ENCODE assay signal across 19 cellular contexts in genomic region chr11:20374746-20375305, GRCh38. TPM values are rescaled to one million over a fixed set of nuclear protein-coding genes. Genes with fewer than 3 reads are reported as not detected.
DNase-seq lines count a peak whose midpoint lies in the region; ATAC-seq and TF ChIP-seq lines count a peak whose summit lies in the region.
"Had no signal": no experiment of that assay in that cellular context is flagged by ENCODE, and none has a peak within 500 bp of the region (broad histone marks: within the 10 kb centered on the region; RNA-seq: fewer than 3 reads in every experiment).

No MANE protein-coding gene starts in this region.

- H3K27ac ChIP-seq in breast epithelium (no peak overlapping the region), Peyer's patch (peak overlapping the region in 2 of 4 donors; percentile 20 to 71)
- H3K27ac ChIP-seq: coronary artery, SK-N-MC, thoracic aorta, VCaP had no signal

- H3K36me3 ChIP-seq in breast epithelium (no peaks in the 10 kb centered on the region), Peyer's patch (peaks cover 0 to 67% (median 0%) of the 10 kb centered on the region in 3 donors)

- no peak overlapping the region for H3K4me3 ChIP-seq in breast epithelium
- no peak overlapping the region for H3K4me3 ChIP-seq in Peyer's patch
- H3K4me3 ChIP-seq in epithelial cell of esophagus (ENCODE audit: low read length): no peak overlapping the region
- H3K4me3 ChIP-seq: coronary artery, GM23338, SK-N-MC, thoracic aorta had no signal

- intact Hi-C loops in MCF 10A (cut with micrococcal nuclease): no loop called here
- intact Hi-C loops in breast epithelium (cut with DNase I; ENCODE audit: low total_unique reads): no loop called here

- DNase-seq in MCF 10A (ENCODE audit: unreplicated experiment): peak; percentile 41
- no peak for DNase-seq in breast epithelium (ENCODE audit: low spot score in 2 of 2)
- DNase-seq in Peyer's patch: peak in 2 of 3 donors; percentile 63 to 70
- DNase-seq in epithelial cell of esophagus (ENCODE audit: low read depth): peak; percentile 39
- no peak for DNase-seq in stimulated activated naive B cell treated with anti-CD40 and anti-IgM and Interleukin-4, amounts not matched to agents 10 μg/mL and 1 μg/mL and 100 μg/mL, for 72 hours
- DNase-seq in HPDE6-E6E7 (ENCODE audit: extremely low spot score): no peak
- DNase-seq: activated gamma-delta T cell treated with Interleukin-2 at 50 U/mL for 16 hours; KBM-7; left ventricle myocardium superior; NCI-H1092; NCI-H526; stimulated activated CD4-positive, alpha-beta T cell treated with anti-CD3 and anti-CD28 coated beads, Interleukin-4, amount 100 ng/mL, for 24 hours had no signal

- no peaks in the 10 kb centered on the region for H3K4me1 ChIP-seq in breast epithelium
- peaks cover 0 to 14% (median 0%) of the 10 kb centered on the region in 4 donors for H3K4me1 ChIP-seq in Peyer's patch

- H3K27me3 ChIP-seq in breast epithelium (no peaks in the 10 kb centered on the region), Peyer's patch (no peaks in the 10 kb centered on the region)

- H3K27me3 Mint-ChIP-seq in MCF 10A (ENCODE audit: insufficient read depth, unreplicated experiment): no peaks in the 10 kb centered on the region
- H3K27me3 Mint-ChIP-seq in stimulated activated naive B cell treated with anti-CD40 and anti-IgM and Interleukin-4, amounts not matched to agents 10 μg/mL and 1 μg/mL and 100 μg/mL, for 72 hours: no peaks in the 10 kb centered on the region

- no peaks in the 10 kb centered on the region for H3K9me3 Mint-ChIP-seq in MCF 10A (ENCODE audit: unreplicated experiment)
- no peaks in the 10 kb centered on the region for H3K9me3 Mint-ChIP-seq in stimulated activated naive B cell treated with anti-CD40 and anti-IgM and Interleukin-4, amounts not matched to agents 10 μg/mL and 1 μg/mL and 100 μg/mL, for 72 hours
- H3K9me3 Mint-ChIP-seq: GM23338 had no signal

- H3K27ac Mint-ChIP-seq in MCF 10A (ENCODE audit: low read depth, unreplicated experiment): peak overlapping the region; percentile 92
- peak overlapping the region; percentile 22 for H3K27ac Mint-ChIP-seq in stimulated activated naive B cell treated with anti-CD40 and anti-IgM and Interleukin-4, amounts not matched to agents 10 μg/mL and 1 μg/mL and 100 μg/mL, for 72 hours
- H3K27ac Mint-ChIP-seq: GM23338 had no signal

- no peak overlapping the region for H3K4me3 Mint-ChIP-seq in MCF 10A (ENCODE audit: unreplicated experiment)
- H3K4me3 Mint-ChIP-seq in stimulated activated naive B cell treated with anti-CD40 and anti-IgM and Interleukin-4, amounts not matched to agents 10 μg/mL and 1 μg/mL and 100 μg/mL, for 72 hours: no peak overlapping the region
- H3K4me3 Mint-ChIP-seq: GM23338 had no signal

- POLR2A ChIA-PET in MCF 10A (lab: Yijun Ruan, JAX): interaction anchor here (0.7 to 1.5 kb wide), 3 partner anchors 10 to 14 kb away, joined by 3 to 12 read pairs (median 5); partner anchors contain the start of gene HTATIP2

- H3K36me3 Mint-ChIP-seq in MCF 10A (ENCODE audit: insufficient read depth, unreplicated experiment): peaks cover 52% of the 10 kb centered on the region
- H3K36me3 Mint-ChIP-seq in stimulated activated naive B cell treated with anti-CD40 and anti-IgM and Interleukin-4, amounts not matched to agents 10 μg/mL and 1 μg/mL and 100 μg/mL, for 72 hours: peaks cover 41 to 50% of the 10 kb centered on the region in 2 donors

- no peak for TF ChIP-seq POLR2A in breast epithelium (IDR thresholded peaks at IDR 0.05)
- TF ChIP-seq POLR2A in Peyer's patch (IDR thresholded peaks at IDR 0.05): no peak

- no peak for TF ChIP-seq CTCF in MCF 10A (IDR thresholded peaks at IDR 0.05; ENCODE audit: unreplicated experiment)
- no peak for TF ChIP-seq CTCF in breast epithelium (IDR thresholded peaks at IDR 0.05)
- no peak for TF ChIP-seq CTCF in Peyer's patch (IDR thresholded peaks at IDR 0.05)
- TF ChIP-seq CTCF in epithelial cell of esophagus (IDR thresholded peaks at IDR 0.05; ENCODE audit: insufficient read depth, low read depth, low read length, missing control alignments): no peak

- H3K9me3 ChIP-seq in breast epithelium (no peaks in the 10 kb centered on the region), Peyer's patch (no peaks in the 10 kb centered on the region)
- H3K9me3 ChIP-seq: thoracic aorta had no signal

- peaks cover 15% of the 10 kb centered on the region for H3K4me1 Mint-ChIP-seq in MCF 10A (ENCODE audit: insufficient read depth, unreplicated experiment)
- peaks cover 7 to 12% of the 10 kb centered on the region in 2 donors for H3K4me1 Mint-ChIP-seq in stimulated activated naive B cell treated with anti-CD40 and anti-IgM and Interleukin-4, amounts not matched to agents 10 μg/mL and 1 μg/mL and 100 μg/mL, for 72 hours

- CTCF ChIA-PET in MCF 10A (lab: Yijun Ruan, JAX): interaction anchor here (1.0 to 1.1 kb wide), 2 partner anchors 12 to 21 kb away, joined by 3 to 4 read pairs; no protein-coding TSS in a partner anchor

- ATAC-seq in stimulated activated naive B cell treated with anti-CD40 and anti-IgM and Interleukin-4, amounts not matched to agents 10 μg/mL and 1 μg/mL and 100 μg/mL, for 72 hours (replicated peaks): no peak
- ATAC-seq in GM18861 (IDR thresholded peaks at IDR 0.05; ENCODE audit: unreplicated experiment) (no peak), GM21423 (IDR thresholded peaks at IDR 0.05; ENCODE audit: unreplicated experiment) (no peak)
- ATAC-seq: GM23338, left ventricle myocardium superior had no signal

- BruUV-seq in MCF 10A (replicated peaks; lab: Mats Ljungman, UMichigan): no TSS peak

RNA-seq across cellular contexts. Expression of gene HTATIP2, which starts 11.3 kb away (rescaled TPM):
- total RNA-seq in MCF 10A (2022) (42.5 and 55.8 TPM in 2 replicates), breast epithelium (10 to 100 TPM; 39.7 to 55.8 (median 41.4) TPM), Peyer's patch (100 to 1,000 TPM in 3 of 4 donors, 10 to 100 TPM in 1; 89.1 to 280 (median 118) TPM)

RNA-seq across cellular contexts. Expression of gene PRMT3, which starts 12.7 kb away (rescaled TPM):
- total RNA-seq in MCF 10A (2022) (45.1 and 60.1 TPM in 2 replicates), breast epithelium (10 to 100 TPM; 14.9 to 26.2 (median 18.4) TPM), Peyer's patch (10 to 100 TPM; 10.5 to 42.1 (median 16.2) TPM)

Comparison
In these comparisons a context has a peak if more than half of its experiments do, and no peak if none do; other contexts are left out.
1. DNase-seq: peak in MCF 10A (single experiment), Peyer's patch (2 of 3) and epithelial cell of esophagus (single experiment); none in breast epithelium (0 of 2), stimulated activated naive B cell treated with anti-CD40 and anti-IgM and Interleukin-4, amounts not matched to agents 10 μg/mL and 1 μg/mL and 100 μg/mL, for 72 hours (single experiment) and HPDE6-E6E7 (single experiment).